ENCODE assay signal across 20 cellular contexts in genomic region chr9:121690316-121690715, GRCh38. TPM values are rescaled to one million over a fixed set of nuclear protein-coding genes. Genes with fewer than 3 reads are reported as not detected.
DNase-seq lines count a peak whose midpoint lies in the region; ATAC-seq and TF ChIP-seq lines count a peak whose summit lies in the region.
"Had no signal": no experiment of that assay in that cellular context is flagged by ENCODE, and none has a peak within 500 bp of the region (broad histone marks: within the 10 kb centered on the region; RNA-seq: fewer than 3 reads in every experiment).

No MANE protein-coding gene starts in this region.

- no peaks in the 10 kb centered on the region for H3K4me1 ChIP-seq in HEK293 (ENCODE audit: control insufficient read depth, insufficient read depth, low read length)
- H3K4me1 ChIP-seq: foreskin keratinocyte had no signal

- DNase-seq in A172 (ENCODE audit: low spot score) = peak; percentile 82
- peak; percentile 64 for DNase-seq in myocyte (ENCODE audit: low read depth)
- DNase-seq in midbrain (lab: John Stamatoyannopoulos, UW) = no peak
- no peak for DNase-seq in stimulated activated CD4-positive, alpha-beta T cell treated with anti-CD3 and anti-CD28 coated beads, Interleukin-12 subunit alpha, Interleukin-12 subunit beta, amount 100 ng/mL, for 4 hours
- DNase-seq in NCI-H2196 treated with DMSO at 0.1 percent for 48 hours (lab: John Stamatoyannopoulos, UW; ENCODE audit: unreplicated experiment) = no peak
- DNase-seq in activated CD4-positive, alpha-beta T cell treated with anti-CD3 and anti-CD28 coated beads for 1 hour = no peak
- DNase-seq: activated CD8-positive, alpha-beta memory T cell treated with anti-CD3 and anti-CD28 coated beads, Interleukin-2, amount 50 U/mL, for 48 hours; activated naive CD4-positive, alpha-beta T cell treated with anti-CD3 and anti-CD28 coated beads for 36 hours; CD4-positive, alpha-beta T cell; foreskin keratinocyte; HFFc6; left lung; natural killer cell; NCI-H1694 treated with DMSO at 0.1 percent for 48 hours; NCI-H446 treated with DMSO at 0.1 percent for 48 hours; stimulated activated naive CD8-positive, alpha-beta T cell treated with anti-CD3 and anti-CD28 coated beads, Interleukin-15, Interleukin-2, amounts not matched to agents 100 U/mL and 50 U/mL, for 24 hours had no signal

- CTCF ChIA-PET in HEK293 (lab: Yijun Ruan, JAX) = interaction anchor here (0.6 to 2.1 kb wide), 8 partner anchors 10 to 144 kb away, joined by 3 to 8 read pairs (median 4); no protein-coding TSS in a partner anchor

- no peaks in the 10 kb centered on the region for H3K9me3 ChIP-seq in HEK293 (ENCODE audit: control insufficient read depth, insufficient read depth, low read depth, low read length)
- H3K9me3 ChIP-seq: left lung had no signal

- POLR2A ChIA-PET in HEK293 (lab: Yijun Ruan, JAX) = no interaction called here

- TF ChIP-seq CTCF in HEK293 (tag by site-specific recombination; IDR thresholded peaks at IDR 0.05) = no peak

- H3K4me3 ChIP-seq in HEK293 (ENCODE audit: low read depth, low read length) = no peak overlapping the region
- H3K4me3 ChIP-seq: coronary artery, left lung had no signal

- no peaks in the 10 kb centered on the region for H3K36me3 ChIP-seq in HEK293 (ENCODE audit: control insufficient read depth in 2 of 2, insufficient read depth in 1 of 2, low read length in 2 of 2)
- H3K36me3 ChIP-seq: left lung had no signal

- H3K27ac ChIP-seq in HEK293 (ENCODE audit: extremely low read depth, low read depth, low read length) = no peak overlapping the region
- H3K27ac ChIP-seq: coronary artery, foreskin keratinocyte, left lung had no signal

- peak; percentile 30 for ATAC-seq in esophagus mucosa
- ATAC-seq: foreskin keratinocyte; left lung; natural killer cell; stimulated activated naive CD8-positive, alpha-beta T cell treated with anti-CD3 and anti-CD28 coated beads, Interleukin-15, Interleukin-2, amounts not matched to agents 100 U/mL and 50 U/mL, for 24 hours had no signal

TF ChIP-seq in HEK293, 187 proteins besides CTCF, POLR2A, EP300 and RAD21:
- TF ChIP-seq ZNF202 (tag by site-specific recombination; IDR thresholded peaks at IDR 0.05; ENCODE audit: borderline replicate concordance) (no peak), ZBTB17 (tag by site-specific recombination; IDR thresholded peaks at IDR 0.05) (0 out of 2 replicates have a peak, but pooled peaks have one; percentile 39), PRDM6 (tag by site-specific recombination; IDR thresholded peaks at IDR 0.05) (no peak), ZNF600 (tag by site-specific recombination; IDR thresholded peaks at IDR 0.05) (0 out of 2 replicates have a peak, but pooled peaks have one; percentile 14), INSM2 (tag by site-specific recombination; IDR thresholded peaks at IDR 0.05) (no peak), MYNN (tag by site-specific recombination; IDR thresholded peaks at IDR 0.05; ENCODE audit: borderline replicate concordance) (no peak), ZBTB11 (tag by site-specific recombination; conservative IDR thresholded peaks at IDR 0.05; ENCODE audit: low read depth) (no peak), ZNF175 (tag by site-specific recombination; IDR thresholded peaks at IDR 0.05) (no peak)

RNA-seq across cellular contexts. Expression of gene DAB2IP, which starts 38.9 kb away (rescaled TPM):
- 15.8 and 19.1 TPM in 2 replicates for total RNA-seq in A172 (2014; rRNA removed; shearing (Covaris generic))
- total RNA-seq in esophagus mucosa = 46.0 TPM
- 4.5 and 6.6 TPM in 2 replicates for total RNA-seq in myocyte
- 11.8 TPM for polyA plus RNA-seq in myocyte (2012)
- total RNA-seq: T-helper 2 cell treated with Interferon-gamma antibody and Interleukin-4, amounts not matched to agents 100 ng/mL and 5 ng/mL, for 36 hours had no signal

Comparison
In these comparisons a context has a peak if more than half of its experiments do, and no peak if none do; other contexts are left out.
1. DNase-seq: peak in A172 (single experiment) and myocyte (single experiment); none in midbrain (single experiment), stimulated activated CD4-positive, alpha-beta T cell treated with anti-CD3 and anti-CD28 coated beads, Interleukin-12 subunit alpha, Interleukin-12 subunit beta, amount 100 ng/mL, for 4 hours (single experiment), NCI-H2196 treated with DMSO at 0.1 percent for 48 hours (single experiment) and activated CD4-positive, alpha-beta T cell treated with anti-CD3 and anti-CD28 coated beads for 1 hour (single experiment).